17 cellular contexts compared by ENCODE assay signal in genomic region chr7:17971392-17971791, GRCh38. TPM values are rescaled to one million over a fixed set of nuclear protein-coding genes. Genes with fewer than 3 reads are reported as not detected.
A peak's percentile ranks its signal among the peaks of the same experiment; 100 is the strongest.
DNase-seq lines count a peak whose midpoint lies in the region; ATAC-seq and TF ChIP-seq lines count a peak whose summit lies in the region.
"Had no signal": no experiment of that assay in that cellular context is flagged by ENCODE, and none has a peak within 500 bp of the region (broad histone marks: within the 10 kb centered on the region; RNA-seq: fewer than 3 reads in every experiment).

No MANE protein-coding gene starts in this region.

- no peaks in the 10 kb centered on the region for H3K27me3 ChIP-seq in GM23248 (replicated peaks; ENCODE audit: insufficient read depth)
- peaks cover 11% of the 10 kb centered on the region; the same call in 1 of the 2 replicates for H3K27me3 ChIP-seq in SK-N-SH (ENCODE audit: insufficient read depth)
- no peaks in the 10 kb centered on the region for H3K27me3 ChIP-seq in foreskin keratinocyte
- H3K27me3 ChIP-seq in CD4-positive, alpha-beta T cell (ENCODE audit: control insufficient read depth, insufficient read depth, low read length) = no peaks in the 10 kb centered on the region

- no peaks in the 10 kb centered on the region for H3K36me3 Mint-ChIP-seq in CD4-positive, alpha-beta T cell (ENCODE audit: low read depth)
- H3K36me3 Mint-ChIP-seq: mesothelial cell of epicardium had no signal

- POLR2A ChIA-PET in SK-N-SH (lab: Yijun Ruan, JAX) = no interaction called here
- POLR2A ChIA-PET in CD4-positive, alpha-beta T cell (lab: Charles Lee) = no interaction called here

- H3F3A ChIP-seq in GM23248 (ENCODE audit: insufficient read depth) = no peaks in the 10 kb centered on the region
- no peaks in the 10 kb centered on the region for H3F3A ChIP-seq in SK-N-SH (replicated peaks; ENCODE audit: insufficient read depth)

- no peaks in the 10 kb centered on the region for H3K4me1 ChIP-seq in GM23248 (ENCODE audit: insufficient read depth)
- no peaks in the 10 kb centered on the region for H3K4me1 ChIP-seq in SK-N-SH (ENCODE audit: control insufficient read depth in 1 of 2, insufficient read depth in 2 of 2, low read depth in 1 of 2, low read length in 1 of 2)
- peaks cover 13% of the 10 kb centered on the region for H3K4me1 ChIP-seq in foreskin keratinocyte

- H3K36me3 ChIP-seq in GM23248 (ENCODE audit: low read depth) (no peaks in the 10 kb centered on the region), SK-N-SH (replicated peaks in 1 of 2; ENCODE audit: control insufficient read depth in 1 of 2, insufficient read depth in 2 of 2, low read length in 1 of 2) (no peaks in the 10 kb centered on the region)

- H3K27ac ChIP-seq in GM23248 (no peak overlapping the region), SK-N-SH (ENCODE audit: low read depth in 2 of 2, low read length in 1 of 2) (no peak overlapping the region), foreskin keratinocyte (no peak overlapping the region)
- no peak overlapping the region for H3K27ac ChIP-seq in CD4-positive, alpha-beta T cell (ENCODE audit: low read depth, low read length)

- H3K27me3 Mint-ChIP-seq in CD4-positive, alpha-beta T cell = peaks cover 4% of the 10 kb centered on the region
- H3K27me3 Mint-ChIP-seq: progenitor cell of endocrine pancreas; stimulated activated naive CD8-positive, alpha-beta T cell treated with anti-CD3 and anti-CD28 coated beads, Interleukin-15, amount 100 ng/mL, for 72 hours had no signal

- ATAC-seq in foreskin keratinocyte (no peak), HG03460 (IDR thresholded peaks at IDR 0.05; ENCODE audit: unreplicated experiment) (no peak), HG02798 (IDR thresholded peaks at IDR 0.05; ENCODE audit: poor library complexity, unreplicated experiment) (no peak)
- ATAC-seq in CD4-positive, alpha-beta T cell (ENCODE audit: poor library complexity) = no peak
- ATAC-seq: activated CD8-positive, alpha-beta T cell treated with anti-CD3 and anti-CD28 coated beads for 36 hours; stimulated activated naive CD8-positive, alpha-beta T cell treated with anti-CD3 and anti-CD28 coated beads, Interleukin-15, amount 100 ng/mL, for 72 hours had no signal

- in situ Hi-C loops in GM23248 (cut with MboI) = loop anchor here (25.0 kb wide), 1 partner anchor 591 kb away; no protein-coding TSS in a partner anchor

- H3K9ac ChIP-seq in GM23248 (no peak overlapping the region), SK-N-SH (no peak overlapping the region)

- H4K20me1 ChIP-seq in GM23248 (ENCODE audit: insufficient read depth) (no peaks in the 10 kb centered on the region), SK-N-SH (ENCODE audit: insufficient read depth) (no peaks in the 10 kb centered on the region)

- DNase-seq in AG10803 (ENCODE audit: low read depth) = peak; percentile 13
- peak; percentile 41 for DNase-seq in GM23248
- DNase-seq in SK-N-SH = no peak
- no peak for DNase-seq in foreskin keratinocyte
- no peak for DNase-seq in CD4-positive, alpha-beta T cell
- DNase-seq in islet precursor cell = no peak
- DNase-seq: activated CD8-positive, alpha-beta T cell treated with anti-CD3 and anti-CD28 coated beads for 36 hours; activated naive CD4-positive, alpha-beta T cell treated with anti-CD3 and anti-CD28 coated beads, Interleukin-2, amount 50 U/mL, for 16 hours; DMS153; stimulated activated CD4-positive, alpha-beta T cell treated with anti-CD3 and anti-CD28 coated beads, Interleukin-2, amount 100 ng/mL, for 48 hours; stimulated activated naive CD8-positive, alpha-beta T cell treated with anti-CD3 and anti-CD28 coated beads, Interleukin-15, amount 100 ng/mL, for 72 hours had no signal

- H3K79me2 ChIP-seq in GM23248 (ENCODE audit: insufficient read depth) = no peaks in the 10 kb centered on the region
- H3K79me2 ChIP-seq in SK-N-SH (ENCODE audit: insufficient read depth) = no peaks in the 10 kb centered on the region

- H3K27ac Mint-ChIP-seq in CD4-positive, alpha-beta T cell = no peak overlapping the region
- H3K27ac Mint-ChIP-seq: activated CD8-positive, alpha-beta T cell treated with anti-CD3 and anti-CD28 coated beads for 36 hours; dendritic cell treated with granulocyte-macrophage colony-stimulating factor and Interleukin-4, amounts not matched to agents 40 ng/mL and 50 ng/mL, for 4 days; mesothelial cell of epicardium; progenitor cell of endocrine pancreas; stimulated activated naive CD8-positive, alpha-beta T cell treated with anti-CD3 and anti-CD28 coated beads, Interleukin-15, amount 100 ng/mL, for 72 hours; T-helper 2 cell treated with Interferon-gamma antibody and Interleukin-4, amounts not matched to agents 5 μg/mL and 100 μg/mL, for 36 hours had no signal

- H3K9me2 ChIP-seq in GM23248 (ENCODE audit: insufficient read depth) (no peaks in the 10 kb centered on the region), SK-N-SH (no peaks in the 10 kb centered on the region)

- H2AFZ ChIP-seq in GM23248 (peak overlapping the region; percentile 51), SK-N-SH (ENCODE audit: low read depth) (no peak overlapping the region; the same call in 1 of the 2 replicates)

- CTCF ChIA-PET in SK-N-SH (lab: Yijun Ruan, JAX) = interaction anchor here (0.8 to 1.0 kb wide), 2 partner anchors 283 to 349 kb away, joined by 3 to 4 read pairs; no protein-coding TSS in a partner anchor
- CTCF ChIA-PET in CD4-positive, alpha-beta T cell (lab: Charles Lee) = no interaction called here

- intact Hi-C loops in CD4-positive, alpha-beta T cell (cut with DNase I, micrococcal nuclease) = no loop called here

- peak; percentile 53 for TF ChIP-seq RAD21 in SK-N-SH (IDR thresholded peaks at IDR 0.05; ENCODE audit: low read length)

- H3K4me2 ChIP-seq in GM23248 (ENCODE audit: unreplicated experiment) (no peak overlapping the region), SK-N-SH (no peak overlapping the region)

- H3K9me3 Mint-ChIP-seq in CD4-positive, alpha-beta T cell = no peaks in the 10 kb centered on the region
- H3K9me3 Mint-ChIP-seq: activated CD8-positive, alpha-beta T cell treated with anti-CD3 and anti-CD28 coated beads for 36 hours; dendritic cell treated with granulocyte-macrophage colony-stimulating factor and Interleukin-4, amounts not matched to agents 40 ng/mL and 50 ng/mL, for 4 days; mesothelial cell of epicardium; stimulated activated naive CD8-positive, alpha-beta T cell treated with anti-CD3 and anti-CD28 coated beads, Interleukin-15, amount 100 ng/mL, for 72 hours; T-helper 2 cell treated with Interferon-gamma antibody and Interleukin-4, amounts not matched to agents 5 μg/mL and 100 μg/mL, for 36 hours had no signal

- no peaks in the 10 kb centered on the region for H3K9me3 ChIP-seq in GM23248 (ENCODE audit: low read depth)
- H3K9me3 ChIP-seq in SK-N-SH = no peaks in the 10 kb centered on the region
- no peaks in the 10 kb centered on the region for H3K9me3 ChIP-seq in CD4-positive, alpha-beta T cell (ENCODE audit: control insufficient read depth, low read length)

- TF ChIP-seq CTCF in AG10803 (conservative IDR thresholded peaks at IDR 0.05; ENCODE audit: low read length) (peak; percentile 25), SK-N-SH (IDR thresholded peaks at IDR 0.05) (peak; percentile 63), foreskin keratinocyte (conservative IDR thresholded peaks at IDR 0.05) (peak; percentile 41)
- TF ChIP-seq CTCF in CD4-positive, alpha-beta T cell (IDR thresholded peaks at IDR 0.05) = no peak

- WGBS in GM23248 (ENCODE audit: low coverage in 1 of 2, low lambda C conversion rate in 2 of 2, missing lambda C conversion rate in 2 of 2), 2 experiments = 8 to 9% methylated on average over 1 of the region's 1 CpG
- WGBS in SK-N-SH (ENCODE audit: low lambda C conversion rate) = 0% methylated on average over 1 of the region's 1 CpG

- no peak overlapping the region for H3K4me3 Mint-ChIP-seq in CD4-positive, alpha-beta T cell
- H3K4me3 Mint-ChIP-seq: activated CD8-positive, alpha-beta T cell treated with anti-CD3 and anti-CD28 coated beads for 36 hours; dendritic cell treated with granulocyte-macrophage colony-stimulating factor and Interleukin-4, amounts not matched to agents 40 ng/mL and 50 ng/mL, for 4 days; mesothelial cell of epicardium; stimulated activated naive CD8-positive, alpha-beta T cell treated with anti-CD3 and anti-CD28 coated beads, Interleukin-15, amount 100 ng/mL, for 72 hours; T-helper 2 cell treated with Interferon-gamma antibody and Interleukin-4, amounts not matched to agents 5 μg/mL and 100 μg/mL, for 36 hours had no signal

- no peaks in the 10 kb centered on the region for H3K4me1 Mint-ChIP-seq in CD4-positive, alpha-beta T cell (ENCODE audit: low read depth)
- H3K4me1 Mint-ChIP-seq: stimulated activated naive CD8-positive, alpha-beta T cell treated with anti-CD3 and anti-CD28 coated beads, Interleukin-15, amount 100 ng/mL, for 72 hours had no signal

- H3K4me3 ChIP-seq in AG10803 (ENCODE audit: low read length) = no peak overlapping the region
- H3K4me3 ChIP-seq in GM23248 = no peak overlapping the region
- H3K4me3 ChIP-seq in SK-N-SH (ENCODE audit: low read depth in 2 of 2, low read length in 1 of 2) = no peak overlapping the region

- TF ChIP-seq EP300 in SK-N-SH (IDR thresholded peaks at IDR 0.05; ENCODE audit: borderline replicate concordance in 1 of 2, low read depth in 1 of 2, low read length in 1 of 2) = no peak

TF ChIP-seq in SK-N-SH, 30 proteins besides CTCF, POLR2A, EP300 and RAD21:
- TF ChIP-seq SMC3 (IDR thresholded peaks at IDR 0.05; ENCODE audit: low read depth, low read length) (peak; percentile 26; the same call in 1 of the 2 replicates), JUND (IDR thresholded peaks at IDR 0.05) (no peak)

RNA-seq across cellular contexts. Expression of gene SNX13, which starts 31.1 kb away (rescaled TPM):
- total RNA-seq in GM23248 (2014; rRNA removed; shearing (Covaris generic)) = 34.2 and 50.8 TPM in 2 replicates
- polyA plus RNA-seq in GM23248 (2016; fragmentation: Nextera tagmentation; extraction: Ambion mirVana) (21.0 and 21.8 TPM in 2 replicates), SK-N-SH (2012; rRNA removed) (8.3 and 13.0 TPM in 2 replicates), foreskin keratinocyte (4.7 and 5.4 TPM in 2 replicates)
- polyA plus RNA-seq in SK-N-SH (2012; cell fraction: cytosol; rRNA removed) = 9.4 and 11.1 TPM in 2 replicates
- polyA plus RNA-seq in SK-N-SH (2012; cell fraction: nucleus; rRNA removed) = 11.5 and 12.8 TPM in 2 replicates
- total RNA-seq in foreskin keratinocyte = 19.6 and 20.3 TPM in 2 replicates
- total RNA-seq in CD4-positive, alpha-beta T cell = 10 to 100 TPM; 24.0 to 25.8 TPM

RNA-seq across cellular contexts. Expression of gene PRPS1L1, which starts 56.3 kb away (rescaled TPM):
- total RNA-seq in GM23248 (2014; rRNA removed; shearing (Covaris generic)) = not detected in 2 replicates
- polyA plus RNA-seq in GM23248 (2016; fragmentation: Nextera tagmentation; extraction: Ambion mirVana) (not detected in 2 replicates), SK-N-SH (2012; rRNA removed) (not detected in 2 replicates), foreskin keratinocyte (not detected in 2 replicates)
- not detected in 2 replicates for polyA plus RNA-seq in SK-N-SH (2012; cell fraction: cytosol; rRNA removed)
- not detected in 2 replicates for polyA plus RNA-seq in SK-N-SH (2012; cell fraction: nucleus; rRNA removed)
- total RNA-seq in foreskin keratinocyte = not detected in 2 replicates
- total RNA-seq in CD4-positive, alpha-beta T cell = not detected
- total RNA-seq: activated CD8-positive, alpha-beta T cell treated with anti-CD3 and anti-CD28 coated beads for 36 hours; mesothelial cell of epicardium; progenitor cell of endocrine pancreas had no signal

Comparison
In these comparisons a context has a peak if more than half of its experiments do, and no peak if none do; other contexts are left out.
1. DNase-seq: peak in AG10803 (single experiment) and GM23248 (single experiment); none in SK-N-SH (single experiment), foreskin keratinocyte (0 of 2), CD4-positive, alpha-beta T cell (0 of 10) and islet precursor cell (single experiment).